ENCODE assay signal across 8 cellular contexts in genomic region chr12:9039397-9039977, GRCh38.
A peak's percentile ranks its signal among the peaks of the same experiment; 100 is the strongest.
DNase-seq lines count a peak whose midpoint lies in the region; ATAC-seq and TF ChIP-seq lines count a peak whose summit lies in the region.

No MANE protein-coding gene starts in this region.

- H3K27ac Mint-ChIP-seq in stimulated activated memory B cell treated with anti-CD40 and anti-IgM and Interleukin-4, amounts not matched to agents 10 μg/mL and 1 μg/mL and 100 μg/mL, for 72 hours, result no peak overlapping the region

- no peaks in the 10 kb centered on the region for H3K9me3 Mint-ChIP-seq in stimulated activated memory B cell treated with anti-CD40 and anti-IgM and Interleukin-4, amounts not matched to agents 10 μg/mL and 1 μg/mL and 100 μg/mL, for 72 hours

- H3K4me1 Mint-ChIP-seq in stimulated activated memory B cell treated with anti-CD40 and anti-IgM and Interleukin-4, amounts not matched to agents 10 μg/mL and 1 μg/mL and 100 μg/mL, for 72 hours, result no peaks in the 10 kb centered on the region

- in situ Hi-C loops in astrocyte of the spinal cord (cut with HindIII; ENCODE audit: low sequenced_read_pairs), result no loop called here

- no peaks in the 10 kb centered on the region for H3K36me3 Mint-ChIP-seq in stimulated activated memory B cell treated with anti-CD40 and anti-IgM and Interleukin-4, amounts not matched to agents 10 μg/mL and 1 μg/mL and 100 μg/mL, for 72 hours

- DNase-seq in COLO829 (ENCODE audit: low spot score), result peak; percentile 86
- peak; percentile 51 for DNase-seq in NCI-H2227 (lab: John Stamatoyannopoulos, UW; ENCODE audit: unreplicated experiment)
- peak; percentile 44 for DNase-seq in astrocyte of the spinal cord (ENCODE audit: low read depth, low spot score)
- DNase-seq in iPS-NIHi11 (ENCODE audit: low spot score), result peak; percentile 83
- no peak for DNase-seq in NK-92 treated with Interleukin-12 subunit alpha and Interleukin-12 subunit beta, amount 100 ng/mL, for 24 hours (lab: John Stamatoyannopoulos, UW)

- no peak overlapping the region for H3K4me3 ChIP-seq in astrocyte of the spinal cord (ENCODE audit: low read depth, low read length)

- ATAC-seq in GM21515 (IDR thresholded peaks at IDR 0.05; ENCODE audit: unreplicated experiment) (peak; percentile 56), GM18519 (IDR thresholded peaks at IDR 0.05; ENCODE audit: low FRiP score, unreplicated experiment) (no peak)
- peak; percentile 63 for ATAC-seq in stimulated activated memory B cell treated with anti-CD40 and anti-IgM and Interleukin-4, amounts not matched to agents 10 μg/mL and 1 μg/mL and 100 μg/mL, for 72 hours

- TF ChIP-seq CTCF in astrocyte of the spinal cord (IDR thresholded peaks at IDR 0.05; ENCODE audit: low read depth, low read length), result peak; percentile 68

- no peak overlapping the region for H3K4me3 Mint-ChIP-seq in stimulated activated memory B cell treated with anti-CD40 and anti-IgM and Interleukin-4, amounts not matched to agents 10 μg/mL and 1 μg/mL and 100 μg/mL, for 72 hours

- H3K27me3 Mint-ChIP-seq in stimulated activated memory B cell treated with anti-CD40 and anti-IgM and Interleukin-4, amounts not matched to agents 10 μg/mL and 1 μg/mL and 100 μg/mL, for 72 hours, result no peaks in the 10 kb centered on the region
